Comparison of ENCODE assay signal across 36 cellular contexts in the genomic region with DNA sequence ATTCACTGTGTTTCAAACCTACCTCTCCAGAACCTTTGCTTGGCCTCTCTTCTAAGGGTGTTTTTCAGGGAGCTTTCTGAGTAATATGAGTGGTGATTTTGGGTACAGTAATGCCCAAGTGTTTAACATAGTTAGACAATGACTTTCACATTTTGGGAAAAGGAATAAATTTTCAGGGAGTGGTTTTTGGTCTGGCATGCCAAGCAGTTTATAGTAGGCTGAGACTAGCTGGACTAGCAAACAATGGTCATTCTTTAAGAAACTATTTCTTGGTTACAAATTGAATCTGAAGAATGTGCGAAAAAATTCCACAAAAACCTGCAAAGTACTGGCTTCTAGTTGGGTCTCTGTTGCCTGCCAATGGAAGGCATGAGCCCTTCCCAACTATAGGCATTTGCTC. TPM values are rescaled to one million over a fixed set of nuclear protein-coding genes. Genes with fewer than 3 reads are reported as not detected.
DNase-seq lines count a peak whose midpoint lies in the region; FAIRE-seq and TF ChIP-seq lines count a peak whose summit lies in the region.
"Had no signal": no experiment of that assay in that cellular context is flagged by ENCODE, and none has a peak within 500 bp of the region (broad histone marks: within the 10 kb centered on the region; RNA-seq: fewer than 3 reads in every experiment).

No MANE protein-coding gene starts in this region.

- H3K27me3 Mint-ChIP-seq in astrocyte (ENCODE audit: low read depth, unreplicated experiment), result peaks cover 9% of the 10 kb centered on the region

- H4K20me1 ChIP-seq in GM23248 (ENCODE audit: insufficient read depth) (no peaks in the 10 kb centered on the region), astrocyte (ENCODE audit: insufficient read depth, low read length) (no peaks in the 10 kb centered on the region)
- H4K20me1 ChIP-seq: BLaER1 had no signal

- peaks cover 20% of the 10 kb centered on the region for H3F3A ChIP-seq in GM23248 (ENCODE audit: insufficient read depth)

- no peak overlapping the region for H3K4me3 Mint-ChIP-seq in astrocyte (ENCODE audit: unreplicated experiment)
- H3K4me3 Mint-ChIP-seq: activated T-cell treated with anti-CD3 and anti-CD28 coated beads, Interleukin-2, amount 50 U/mL, for 72 hours; effector memory CD8-positive, alpha-beta T cell; immature natural killer cell; naive B cell had no signal

- H3K4me1 ChIP-seq in GM23248 (ENCODE audit: insufficient read depth), result peaks cover 20% of the 10 kb centered on the region
- no peaks in the 10 kb centered on the region for H3K4me1 ChIP-seq in astrocyte (ENCODE audit: insufficient read depth, low read length)
- H3K4me1 ChIP-seq: BLaER1, sigmoid colon, uterus had no signal

- peak overlapping the region; percentile 73 for H3K27ac Mint-ChIP-seq in astrocyte (ENCODE audit: unreplicated experiment)
- H3K27ac Mint-ChIP-seq: activated T-cell treated with anti-CD3 and anti-CD28 coated beads, Interleukin-2, amount 50 U/mL, for 72 hours; effector memory CD8-positive, alpha-beta T cell; immature natural killer cell; naive B cell; progenitor cell of endocrine pancreas had no signal

- peak overlapping the region; percentile 47 for H3K27ac ChIP-seq in GM23248
- peak overlapping the region; percentile 21 for H3K27ac ChIP-seq in astrocyte (ENCODE audit: low read depth, low read length)
- H3K27ac ChIP-seq: BLaER1, neutrophil, sigmoid colon, thoracic aorta, uterus, WERI-Rb-1 had no signal

- H3K9me3 Mint-ChIP-seq in astrocyte (ENCODE audit: unreplicated experiment), result peaks cover 7% of the 10 kb centered on the region
- H3K9me3 Mint-ChIP-seq: effector memory CD8-positive, alpha-beta T cell had no signal

- H3K4me1 Mint-ChIP-seq in astrocyte (ENCODE audit: low read depth, unreplicated experiment), result peaks cover 6% of the 10 kb centered on the region
- H3K4me1 Mint-ChIP-seq: immature natural killer cell, naive B cell had no signal

- FAIRE-seq in astrocyte (lab: Jason Lieb, UNC), result peak; percentile 49
- FAIRE-seq: colon, GM18507, HepG2 had no signal

- no peaks in the 10 kb centered on the region for H3K36me3 ChIP-seq in GM23248 (ENCODE audit: low read depth)
- H3K36me3 ChIP-seq in astrocyte (ENCODE audit: insufficient read depth, low read length), result no peaks in the 10 kb centered on the region
- H3K36me3 ChIP-seq: BLaER1, neutrophil, sigmoid colon, thoracic aorta, uterus, WERI-Rb-1 had no signal

- H3K27me3 ChIP-seq in GM23248 (replicated peaks; ENCODE audit: insufficient read depth) (no peaks in the 10 kb centered on the region), astrocyte (ENCODE audit: insufficient read depth, low read length) (no peaks in the 10 kb centered on the region)
- H3K27me3 ChIP-seq: BLaER1, sigmoid colon, uterus had no signal

- no peak overlapping the region for H3K4me3 ChIP-seq in GM23248
- no peak overlapping the region for H3K4me3 ChIP-seq in astrocyte (ENCODE audit: insufficient read depth, low read depth, low read length)
- no peak overlapping the region for H3K4me3 ChIP-seq in fibroblast of the aortic adventitia (ENCODE audit: low read depth, low read length)
- H3K4me3 ChIP-seq: BLaER1, sigmoid colon, thoracic aorta, uterus had no signal

- H3K9me2 ChIP-seq in GM23248 (ENCODE audit: insufficient read depth), result no peaks in the 10 kb centered on the region

- H2AFZ ChIP-seq in GM23248 (no peak overlapping the region), astrocyte (ENCODE audit: low read depth, low read length) (no peak overlapping the region)

- no peaks in the 10 kb centered on the region for H3K9me3 ChIP-seq in GM23248 (ENCODE audit: low read depth)
- no peaks in the 10 kb centered on the region for H3K9me3 ChIP-seq in astrocyte (ENCODE audit: insufficient read depth, low read depth, low read length)
- H3K9me3 ChIP-seq: neutrophil, thoracic aorta, uterus had no signal

- in situ Hi-C loops in GM23248 (cut with MboI), result no loop called here

- no peaks in the 10 kb centered on the region for H3K79me2 ChIP-seq in GM23248 (ENCODE audit: insufficient read depth)
- no peaks in the 10 kb centered on the region for H3K79me2 ChIP-seq in astrocyte (ENCODE audit: insufficient read depth, low read length)

- peak overlapping the region; percentile 6 for H3K4me2 ChIP-seq in GM23248 (ENCODE audit: unreplicated experiment)
- no peak overlapping the region for H3K4me2 ChIP-seq in astrocyte (ENCODE audit: low read length)
- H3K4me2 ChIP-seq: BLaER1 had no signal

- 31 to 39% methylated on average over 1 of the region's 1 CpG for WGBS in GM23248 (ENCODE audit: low coverage in 1 of 2, low lambda C conversion rate in 2 of 2, missing lambda C conversion rate in 2 of 2), 2 experiments

- H3K9ac ChIP-seq in GM23248 (no peak overlapping the region), astrocyte (ENCODE audit: low read length) (no peak overlapping the region)
- H3K9ac ChIP-seq: BLaER1 had no signal

- no peak for TF ChIP-seq CTCF in astrocyte (IDR thresholded peaks at IDR 0.05; ENCODE audit: insufficient read depth, low read depth, low read length)
- TF ChIP-seq CTCF in fibroblast of the aortic adventitia (IDR thresholded peaks at IDR 0.05; ENCODE audit: insufficient read depth, low read length), result no peak

- H3K36me3 Mint-ChIP-seq in astrocyte (ENCODE audit: low read depth, unreplicated experiment), result no peaks in the 10 kb centered on the region
- H3K36me3 Mint-ChIP-seq: immature natural killer cell had no signal

- DNase-seq in A172 (ENCODE audit: low spot score) (peak; percentile 78), GM23248 (peak; percentile 83), astrocyte (ENCODE audit: low read depth) (peak; percentile 93), fibroblast of the aortic adventitia (ENCODE audit: low read depth) (peak; percentile 87), NCI-H2171 treated with DMSO at 0.1 percent for 48 hours (lab: John Stamatoyannopoulos, UW) (no peak), NCI-H1105 treated with DMSO at 0.1 percent for 48 hours (lab: John Stamatoyannopoulos, UW) (no peak), GM19238 (ENCODE audit: insufficient read length, low spot score) (no peak), T-helper 1 cell (no peak)
- DNase-seq: 8988T; activated CD4-positive, alpha-beta T cell treated with anti-CD3 and anti-CD28 coated beads for 48 hours; activated naive CD4-positive, alpha-beta T cell; activated T-cell treated with anti-CD3 and anti-CD28 coated beads, Interleukin-2, amount 50 U/mL, for 72 hours; effector memory CD8-positive, alpha-beta T cell; GF-D8; hypothalamus; immature natural killer cell; Kasumi-1; naive B cell; NCI-H1048; NCI-H1694 treated with DMSO at 0.1 percent for 48 hours; NCI-H2171; NCI-H526; SHP77; sigmoid colon; stimulated activated naive CD4-positive, alpha-beta T cell treated with Interleukin-2 at 50 U/mL for 16 hours; SW 1271; T1000; uterus; WERI-Rb-1 had no signal

RNA-seq across cellular contexts. Expression of a gene that starts 15.4 kb away (rescaled TPM):
- total RNA-seq in A172 (2014; rRNA removed; shearing (Covaris generic)), result 0.02 TPM in 1 of 2 replicates, not detected in the other
- 4.8 and 5.2 TPM in 2 replicates for total RNA-seq in GM23248 (2014; rRNA removed; shearing (Covaris generic))
- 7.8 and 8.6 TPM in 2 replicates for polyA plus RNA-seq in GM23248 (2016; fragmentation: Nextera tagmentation; extraction: Ambion mirVana)
- total RNA-seq in astrocyte, result 6.3 and 8.6 TPM in 2 replicates
- 0.16 and 1.6 TPM in 2 replicates for total RNA-seq in fibroblast of the aortic adventitia (ENCODE audit: low replicate concordance)
- total RNA-seq: HepG2 had no signal
- polyA plus RNA-seq: HepG2, immature natural killer cell had no signal

Comparison
In these comparisons a context has a peak if more than half of its experiments do, and no peak if none do; other contexts are left out.
1. DNase-seq: peak in A172 (single experiment), GM23248 (single experiment), astrocyte (single experiment) and fibroblast of the aortic adventitia (single experiment); none in NCI-H2171 treated with DMSO at 0.1 percent for 48 hours (single experiment), NCI-H1105 treated with DMSO at 0.1 percent for 48 hours (single experiment), GM19238 (single experiment) and T-helper 1 cell (0 of 5).